ENCODE assay signal across 27 cellular contexts in genomic region chr6:124676033-124676432, GRCh38.
DNase-seq lines count a peak whose midpoint lies in the region; ATAC-seq and TF ChIP-seq lines count a peak whose summit lies in the region.
"Had no signal": no experiment of that assay in that cellular context is flagged by ENCODE, and none has a peak within 500 bp of the region (broad histone marks: within the 10 kb centered on the region; RNA-seq: fewer than 3 reads in every experiment).

No MANE protein-coding gene starts in this region.

- POLR2A ChIA-PET in RWPE1 (lab: Yijun Ruan, JAX; ENCODE audit: low non-redundant PET) = no interaction called here

- TF ChIP-seq POLR2A in tibial nerve (IDR thresholded peaks at IDR 0.05) = no peak

- WGBS in tibial nerve, 2 donors = 72 to 85% methylated on average over 3 of the region's 3 CpGs

- H3K4me1 ChIP-seq in tibial nerve = no peaks in the 10 kb centered on the region
- H3K4me1 ChIP-seq: A549, gastroesophageal sphincter, SJSA1 had no signal

- H3K27me3 ChIP-seq in tibial nerve = no peaks in the 10 kb centered on the region
- H3K27me3 ChIP-seq: gastroesophageal sphincter, SJSA1 had no signal

- H3K4me3 ChIP-seq in AG10803 (ENCODE audit: low read length) = no peak overlapping the region
- H3K4me3 ChIP-seq in tibial nerve = no peak overlapping the region
- H3K4me3 ChIP-seq: A549, gastroesophageal sphincter, lung, SJSA1 had no signal

- H3K9me3 ChIP-seq in tibial nerve = peaks cover 0 to 49% (median 13%) of the 10 kb centered on the region in 4 donors
- H3K9me3 ChIP-seq: A549, SJSA1 had no signal

- TF ChIP-seq CTCF in AG10803 (conservative IDR thresholded peaks at IDR 0.05; ENCODE audit: low read length) = no peak
- TF ChIP-seq CTCF in RWPE1 (conservative IDR thresholded peaks at IDR 0.05; ENCODE audit: low read depth) = no peak
- no peak for TF ChIP-seq CTCF in tibial nerve (IDR thresholded peaks at IDR 0.05)

- DNase-seq in AG10803 (ENCODE audit: low read depth) (peak; percentile 56), RWPE1 (ENCODE audit: low spot score) (peak; percentile 1), epithelial cell of prostate (ENCODE audit: low read depth, low spot score) (peak; percentile 12), myocyte (ENCODE audit: low read depth) (peak; percentile 40), germinal center (ENCODE audit: low spot score) (no peak), hippocampal formation (lab: John Stamatoyannopoulos, UW) (no peak), tibial nerve (ENCODE audit: low spot score in 2 of 2) (no peak)
- DNase-seq: activated B cell treated with CpG ODN at 0.5 μM for 24 hours; activated CD8-positive, alpha-beta T cell treated with anti-CD3 and anti-CD28 coated beads, Interleukin-2, amount 10 ng/mL, durations not matched to agents 7 days and 5 days; activated T-cell treated with anti-CD3 and anti-CD28 coated beads, Interleukin-2, amount 50 U/mL, for 48 hours; caudate nucleus; DMS 273 treated with DMSO at 0.1 percent for 48 hours; effector CD8-positive, alpha-beta T cell; natural killer cell; NCI-H1436 treated with DMSO at 0.1 percent for 48 hours; NCI-H2171 treated with DMSO at 0.1 percent for 48 hours; NCI-H748 treated with DMSO at 0.1 percent for 48 hours; OCI-M1; posterior cingulate gyrus; small intestine; stimulated activated CD4-positive, alpha-beta T cell treated with anti-CD3 and anti-CD28 coated beads, Interleukin-4, amount 100 ng/mL, for 4 hours had no signal

- CTCF ChIA-PET in RWPE1 (lab: Yijun Ruan, JAX) = interaction anchor here (0.6 kb wide), 1 partner anchor 1590 kb away, joined by 3 read pairs; no protein-coding TSS in a partner anchor

- TF ChIP-seq EP300 in tibial nerve (IDR thresholded peaks at IDR 0.05) = no peak

- no peak for ATAC-seq in GM19324 (IDR thresholded peaks at IDR 0.05; ENCODE audit: low FRiP score, unreplicated experiment)
- ATAC-seq: A549; activated CD8-positive, alpha-beta T cell treated with anti-CD3 and anti-CD28 coated beads, Interleukin-2, amount 10 ng/mL, durations not matched to agents 7 days and 5 days; gastroesophageal sphincter; natural killer cell had no signal

- H3K36me3 ChIP-seq in tibial nerve = no peaks in the 10 kb centered on the region
- H3K36me3 ChIP-seq: gastroesophageal sphincter, SJSA1 had no signal

- no peak overlapping the region for H3K27ac ChIP-seq in RWPE1
- H3K27ac ChIP-seq in epithelial cell of prostate = no peak overlapping the region
- no peak overlapping the region for H3K27ac ChIP-seq in tibial nerve
- H3K27ac ChIP-seq: A549, C4-2B, gastroesophageal sphincter, SJSA1 had no signal

Comparison
In these comparisons a context has a peak if more than half of its experiments do, and no peak if none do; other contexts are left out.
1. DNase-seq: peak in AG10803 (single experiment), RWPE1 (single experiment), epithelial cell of prostate (single experiment) and myocyte (single experiment); none in germinal center (single experiment), hippocampal formation (0 of 2) and tibial nerve (0 of 2).